21 cellular contexts compared by ENCODE assay signal in the genomic region with DNA sequence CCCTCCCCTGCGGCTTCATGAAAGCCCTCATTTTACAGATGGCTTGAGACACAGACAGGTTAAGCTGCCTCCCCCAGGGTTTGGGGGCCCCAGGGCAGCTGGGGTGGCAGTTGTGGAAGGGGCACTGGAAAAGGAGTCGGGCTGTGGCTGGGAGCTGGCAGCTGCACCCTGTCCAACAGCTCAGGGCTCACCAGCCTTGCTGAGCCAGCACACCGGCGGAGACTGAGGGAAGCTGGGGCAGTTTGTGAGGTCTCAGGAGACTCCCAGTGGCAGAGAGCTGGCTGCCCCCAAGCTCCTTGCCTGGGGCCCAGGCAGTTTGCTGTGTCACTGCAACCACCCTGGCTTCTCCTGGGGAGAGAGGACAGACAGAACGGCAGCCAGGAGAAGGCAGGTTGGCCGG.
"Had no signal": no experiment of that assay in that cellular context is flagged by ENCODE, and none has a peak within 500 bp of the region (broad histone marks: within the 10 kb centered on the region; RNA-seq: fewer than 3 reads in every experiment).

No MANE protein-coding gene starts in this region.

- H3K36me3 ChIP-seq: ascending aorta, breast epithelium, cardiac muscle cell, esophagus muscularis mucosa, gastrocnemius medialis, heart left ventricle had no signal

- H3K27ac ChIP-seq: ascending aorta, breast epithelium, cardiac muscle cell, esophagus muscularis mucosa, foreskin keratinocyte, gastrocnemius medialis, heart left ventricle had no signal

- FAIRE-seq: colon had no signal

- H3K27me3 ChIP-seq: ascending aorta, cardiac muscle cell had no signal

- H3K9me3 ChIP-seq: ascending aorta, breast epithelium, esophagus muscularis mucosa, gastrocnemius medialis, heart left ventricle had no signal

- H3K4me3 ChIP-seq: ascending aorta, breast epithelium, cardiac muscle cell, esophagus muscularis mucosa, gastrocnemius medialis, heart left ventricle had no signal

- ATAC-seq: activated CD4-positive, alpha-beta T cell treated with anti-CD3 and anti-CD28 coated beads for 36 hours; activated naive CD4-positive, alpha-beta T cell treated with anti-CD3 and anti-CD28 coated beads, Interleukin-2, amount 50 U/mL, for 72 hours; activated T-cell treated with anti-CD3 and anti-CD28 coated beads, Interleukin-2, amount 50 U/mL, for 72 hours; effector memory CD8-positive, alpha-beta T cell; gastrocnemius medialis; T-helper 17 cell had no signal

- H3K4me1 ChIP-seq: ascending aorta, breast epithelium, esophagus muscularis mucosa, foreskin keratinocyte, gastrocnemius medialis, heart left ventricle had no signal

- DNase-seq: activated CD4-positive, CD25-positive, alpha-beta regulatory T cell; activated CD4-positive, CD25-positive, alpha-beta regulatory T cell treated with anti-CD3 and anti-CD28 coated beads, Interleukin-2, amount 50 U/mL, for 72 hours; activated CD8-positive, alpha-beta memory T cell treated with anti-CD3 and anti-CD28 coated beads, Interleukin-2, amount 50 U/mL, for 4 hours; activated gamma-delta T cell; activated naive CD4-positive, alpha-beta T cell; cortex of kidney; effector CD4-positive, alpha-beta T cell; gastrocnemius medialis; glutamatergic neuron had no signal
